In the genomic region with DNA sequence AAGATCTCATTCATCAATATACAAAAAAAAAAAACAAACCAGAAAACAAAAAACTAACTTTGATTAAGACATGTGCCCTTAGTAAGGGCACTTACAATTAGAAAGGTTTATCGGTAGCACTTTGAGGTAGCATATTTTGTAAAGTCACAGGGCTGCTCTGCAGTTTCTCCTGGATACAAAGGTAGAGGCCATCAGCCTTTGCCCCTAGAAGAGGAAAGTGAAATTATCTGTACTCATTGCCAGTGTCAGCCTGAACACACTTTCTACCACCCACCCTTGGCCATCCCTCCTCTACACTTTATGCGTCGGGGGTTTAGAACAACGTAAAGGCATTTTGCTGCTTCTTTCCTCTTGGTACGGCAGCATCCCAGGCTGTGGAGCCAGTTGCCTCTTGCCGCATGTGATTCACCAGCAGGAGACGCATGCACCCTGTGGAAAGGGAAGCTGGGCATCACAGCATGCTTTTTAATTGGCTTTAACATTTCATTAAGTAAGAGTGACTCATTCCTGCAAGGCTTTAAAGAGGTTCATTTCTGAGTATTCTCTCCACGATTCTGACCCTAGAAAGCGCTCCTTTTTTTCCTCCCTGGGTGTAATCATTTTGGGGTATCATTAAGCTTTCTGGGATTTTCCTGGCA, we compare ENCODE assay signal across 8 cellular contexts.
DNase-seq lines count a peak whose midpoint lies in the region; ATAC-seq and TF ChIP-seq lines count a peak whose summit lies in the region.

No MANE protein-coding gene starts in this region.

- H3K27me3 ChIP-seq in right cardiac atrium (ENCODE audit: control insufficient read depth, insufficient read depth) = no peaks in the 10 kb centered on the region

- TF ChIP-seq CTCF in WI38 (IDR thresholded peaks at IDR 0.05; ENCODE audit: low read depth, low read length) = 0 out of 2 replicates have a peak, but pooled peaks have one; percentile 5

- peak overlapping the region; percentile 65 for H3K4me3 Mint-ChIP-seq in activated CD4-positive, alpha-beta T cell treated with anti-CD3 and anti-CD28 coated beads, Interleukin-2, amount 10 ng/mL, durations not matched to agents 24 days and 14 days
- no peak overlapping the region for H3K4me3 Mint-ChIP-seq in stimulated activated naive CD8-positive, alpha-beta T cell treated with anti-CD3 and anti-CD28 coated beads, Interleukin-15, amount 100 ng/mL, for 72 hours

- peak overlapping the region; percentile 69 for H3K27ac Mint-ChIP-seq in activated CD4-positive, alpha-beta T cell treated with anti-CD3 and anti-CD28 coated beads, Interleukin-2, amount 10 ng/mL, durations not matched to agents 24 days and 14 days
- peak overlapping the region; percentile 19 to 40 for H3K27ac Mint-ChIP-seq in stimulated activated naive CD8-positive, alpha-beta T cell treated with anti-CD3 and anti-CD28 coated beads, Interleukin-15, amount 100 ng/mL, for 72 hours

- no peaks in the 10 kb centered on the region for H3K9me3 ChIP-seq in right cardiac atrium (ENCODE audit: control insufficient read depth, low read length)

- H3K4me1 ChIP-seq in right cardiac atrium (ENCODE audit: control insufficient read depth, insufficient read depth, low read length) = peaks cover 10% of the 10 kb centered on the region

- no peaks in the 10 kb centered on the region for H3K9me3 Mint-ChIP-seq in activated CD4-positive, alpha-beta T cell treated with anti-CD3 and anti-CD28 coated beads, Interleukin-2, amount 10 ng/mL, durations not matched to agents 24 days and 14 days
- H3K9me3 Mint-ChIP-seq in stimulated activated naive CD8-positive, alpha-beta T cell treated with anti-CD3 and anti-CD28 coated beads, Interleukin-15, amount 100 ng/mL, for 72 hours = no peaks in the 10 kb centered on the region

- ATAC-seq in right cardiac atrium (peak; percentile 24 to 46), GM18868 (IDR thresholded peaks at IDR 0.05; ENCODE audit: unreplicated experiment) (no peak)
- no peak for ATAC-seq in stimulated activated naive CD8-positive, alpha-beta T cell treated with anti-CD3 and anti-CD28 coated beads, Interleukin-15, amount 100 ng/mL, for 72 hours

- intact Hi-C loops in activated CD4-positive, alpha-beta T cell treated with anti-CD3 and anti-CD28 coated beads, Interleukin-2, amount 10 ng/mL, durations not matched to agents 24 days and 14 days (cut with micrococcal nuclease) = loop anchor here (10.0 kb wide), 1 partner anchor 59 kb away; no protein-coding TSS in a partner anchor
- intact Hi-C loops in right cardiac atrium (cut with DNase I) = no loop called here

- peaks cover 49% of the 10 kb centered on the region for H3K36me3 Mint-ChIP-seq in activated CD4-positive, alpha-beta T cell treated with anti-CD3 and anti-CD28 coated beads, Interleukin-2, amount 10 ng/mL, durations not matched to agents 24 days and 14 days (ENCODE audit: low read depth)

- no peak for DNase-seq in activated CD4-positive, alpha-beta T cell treated with anti-CD3 and anti-CD28 coated beads, Interleukin-2, amount 10 ng/mL, durations not matched to agents 24 days and 14 days
- no peak for DNase-seq in activated CD4-positive, alpha-beta T cell treated with anti-CD3 and anti-CD28 coated beads, Interleukin-2, amount 50 U/mL, for 48 hours
- DNase-seq in right cardiac atrium (peak; percentile 35 to 72 (median 62)), NCI-H748 treated with DMSO at 0.1 percent for 48 hours (lab: John Stamatoyannopoulos, UW) (no peak), GM19238 (ENCODE audit: insufficient read length, low spot score) (no peak)
- DNase-seq in stimulated activated naive CD8-positive, alpha-beta T cell treated with anti-CD3 and anti-CD28 coated beads, Interleukin-15, amount 100 ng/mL, for 72 hours = no peak

- WGBS in right cardiac atrium = 69% methylated on average over 9 of the region's 9 CpGs

- peaks cover 30% of the 10 kb centered on the region for H3K4me1 Mint-ChIP-seq in activated CD4-positive, alpha-beta T cell treated with anti-CD3 and anti-CD28 coated beads, Interleukin-2, amount 10 ng/mL, durations not matched to agents 24 days and 14 days
- H3K4me1 Mint-ChIP-seq in stimulated activated naive CD8-positive, alpha-beta T cell treated with anti-CD3 and anti-CD28 coated beads, Interleukin-15, amount 100 ng/mL, for 72 hours = peaks cover 56% of the 10 kb centered on the region

- H3K4me3 ChIP-seq in WI38 (ENCODE audit: low read depth, low read length) (no peak overlapping the region), right cardiac atrium (ENCODE audit: low read length) (no peak overlapping the region)

- no peaks in the 10 kb centered on the region for H3K27me3 Mint-ChIP-seq in activated CD4-positive, alpha-beta T cell treated with anti-CD3 and anti-CD28 coated beads, Interleukin-2, amount 10 ng/mL, durations not matched to agents 24 days and 14 days
- H3K27me3 Mint-ChIP-seq in stimulated activated naive CD8-positive, alpha-beta T cell treated with anti-CD3 and anti-CD28 coated beads, Interleukin-15, amount 100 ng/mL, for 72 hours = no peaks in the 10 kb centered on the region

- no peak overlapping the region for H3K27ac ChIP-seq in right cardiac atrium (ENCODE audit: low read length)

Comparison
In these comparisons a context has a peak if more than half of its experiments do, and no peak if none do; other contexts are left out.
1. DNase-seq: peak in right cardiac atrium (3 of 3); none in activated CD4-positive, alpha-beta T cell treated with anti-CD3 and anti-CD28 coated beads, Interleukin-2, amount 10 ng/mL, durations not matched to agents 24 days and 14 days (single experiment), activated CD4-positive, alpha-beta T cell treated with anti-CD3 and anti-CD28 coated beads, Interleukin-2, amount 50 U/mL, for 48 hours (0 of 2), stimulated activated naive CD8-positive, alpha-beta T cell treated with anti-CD3 and anti-CD28 coated beads, Interleukin-15, amount 100 ng/mL, for 72 hours (0 of 2), NCI-H748 treated with DMSO at 0.1 percent for 48 hours (single experiment) and GM19238 (single experiment).
2. ATAC-seq: peak in right cardiac atrium (2 of 2); none in stimulated activated naive CD8-positive, alpha-beta T cell treated with anti-CD3 and anti-CD28 coated beads, Interleukin-15, amount 100 ng/mL, for 72 hours (single experiment) and GM18868 (single experiment).